Comparison of ENCODE assay signal across 19 cellular contexts in genomic region chr2:73414651-73415050, GRCh38.
"Had no signal": no experiment of that assay in that cellular context is flagged by ENCODE, and none has a peak within 500 bp of the region (broad histone marks: within the 10 kb centered on the region; RNA-seq: fewer than 3 reads in every experiment).

No MANE protein-coding gene starts in this region.

- H3K9me3 Mint-ChIP-seq: activated naive CD8-positive, alpha-beta T cell treated with anti-CD3 and anti-CD28 coated beads, Interleukin-2, amount 10 ng/mL, durations not matched to agents 7 days and 5 days; endodermal cell; stimulated activated naive CD8-positive, alpha-beta T cell treated with anti-CD3 and anti-CD28 coated beads, Interleukin-15, amount 100 ng/mL, for 72 hours had no signal

- H3K4me3 Mint-ChIP-seq: activated naive CD8-positive, alpha-beta T cell treated with anti-CD3 and anti-CD28 coated beads, Interleukin-2, amount 10 ng/mL, durations not matched to agents 7 days and 5 days; endodermal cell; nephron progenitor cell; stimulated activated naive CD8-positive, alpha-beta T cell treated with anti-CD3 and anti-CD28 coated beads, Interleukin-15, amount 100 ng/mL, for 72 hours had no signal

- DNase-seq: activated CD4-positive, alpha-beta T cell treated with anti-CD3 and anti-CD28 coated beads, Interleukin-2, amount 50 U/mL, for 48 hours; activated CD4-positive, CD25-positive, alpha-beta regulatory T cell treated with anti-CD3 and anti-CD28 coated beads, Interleukin-2, amount 50 U/mL, for 72 hours; activated gamma-delta T cell treated with Interleukin-2 at 50 U/mL for 16 hours; activated naive CD8-positive, alpha-beta T cell treated with anti-CD3 and anti-CD28 coated beads, Interleukin-2, amount 10 ng/mL, durations not matched to agents 7 days and 5 days; activated T-cell treated with anti-CD3 and anti-CD28 coated beads, Interleukin-2, amount 50 U/mL, for 48 hours; body of pancreas; cerebellar nuclear complex; dermis blood vessel endothelial cell; endodermal cell; erythroblast; foreskin melanocyte; heart left ventricle; left lung; mesendoderm; nephron progenitor cell; stimulated activated CD4-positive, alpha-beta T cell treated with anti-CD3 and anti-CD28 coated beads, Interleukin-4, amount 100 ng/mL, for 1 hour; stimulated activated CD8-positive, alpha-beta memory T cell treated with anti-CD3 and anti-CD28 coated beads, Interleukin-4, amount 100 ng/mL, for 48 hours; stimulated activated naive CD8-positive, alpha-beta T cell treated with anti-CD3 and anti-CD28 coated beads, Interleukin-15, amount 100 ng/mL, for 72 hours had no signal

- H3K4me1 ChIP-seq: body of pancreas, left lung had no signal

- H3K27ac Mint-ChIP-seq: activated naive CD8-positive, alpha-beta T cell treated with anti-CD3 and anti-CD28 coated beads, Interleukin-2, amount 10 ng/mL, durations not matched to agents 7 days and 5 days; endodermal cell; nephron progenitor cell; stimulated activated naive CD8-positive, alpha-beta T cell treated with anti-CD3 and anti-CD28 coated beads, Interleukin-15, amount 100 ng/mL, for 72 hours had no signal

- H3K36me3 ChIP-seq: left lung, thoracic aorta had no signal

- H3K4me3 ChIP-seq: body of pancreas, heart left ventricle, left lung, thoracic aorta had no signal

- H3K4me1 Mint-ChIP-seq: nephron progenitor cell had no signal

- H3K27ac ChIP-seq: body of pancreas, heart left ventricle, left lung, thoracic aorta had no signal

- H3K9me3 ChIP-seq: body of pancreas, heart left ventricle, left lung, thoracic aorta had no signal

- H3K27me3 Mint-ChIP-seq: activated naive CD8-positive, alpha-beta T cell treated with anti-CD3 and anti-CD28 coated beads, Interleukin-2, amount 10 ng/mL, durations not matched to agents 7 days and 5 days; stimulated activated naive CD8-positive, alpha-beta T cell treated with anti-CD3 and anti-CD28 coated beads, Interleukin-15, amount 100 ng/mL, for 72 hours had no signal

- H3K27me3 ChIP-seq: body of pancreas, heart left ventricle, left lung had no signal
